Comparison of ENCODE assay signal across 1 cellular context in genomic region chr17:38561416-38562214, GRCh38.
TF ChIP-seq lines count a peak whose summit lies in the region.

No MANE protein-coding gene starts in this region.

TF ChIP-seq in H1, 55 proteins besides CTCF, POLR2A, EP300 and RAD21:
- no peak for TF ChIP-seq ATF2 (IDR thresholded peaks at IDR 0.05; ENCODE audit: low read length)
- TF ChIP-seq RNF2 (IDR thresholded peaks at IDR 0.05; ENCODE audit: borderline replicate concordance, low read depth, low read length, missing control alignments, poor library complexity, severe bottlenecking), result peak; percentile 58
- TF ChIP-seq EZH2 (IDR thresholded peaks at IDR 0.05; ENCODE audit: low read depth, low read length, severe bottlenecking), result peak; percentile 92
- no peak for TF ChIP-seq ZNF274 (IDR thresholded peaks at IDR 0.05; ENCODE audit: borderline replicate concordance, extremely low read depth, low read length)
- TF ChIP-seq CTBP2 (IDR thresholded peaks at IDR 0.05; ENCODE audit: borderline replicate concordance, insufficient read depth, insufficient read length, low read length), result no peak
- TF ChIP-seq SP4 (IDR thresholded peaks at IDR 0.05; ENCODE audit: low read length), result no peak
- 0 out of 2 replicates have a peak, but pooled peaks have one; percentile 32 for TF ChIP-seq GABPA (IDR thresholded peaks at IDR 0.05; ENCODE audit: borderline replicate concordance, insufficient read depth, low read length)
- no peak for TF ChIP-seq YY1 (IDR thresholded peaks at IDR 0.05; ENCODE audit: low read depth, low read length)
- TF ChIP-seq KDM5A (IDR thresholded peaks at IDR 0.05; ENCODE audit: low read length), result no peak
- no peak for TF ChIP-seq HDAC2 (IDR thresholded peaks at IDR 0.05; ENCODE audit: borderline replicate concordance in 1 of 2, low read depth in 2 of 2, low read length in 2 of 2)
- TF ChIP-seq SIRT6 (IDR thresholded peaks at IDR 0.05; ENCODE audit: low read length), result no peak
- TF ChIP-seq, protein P1, sequence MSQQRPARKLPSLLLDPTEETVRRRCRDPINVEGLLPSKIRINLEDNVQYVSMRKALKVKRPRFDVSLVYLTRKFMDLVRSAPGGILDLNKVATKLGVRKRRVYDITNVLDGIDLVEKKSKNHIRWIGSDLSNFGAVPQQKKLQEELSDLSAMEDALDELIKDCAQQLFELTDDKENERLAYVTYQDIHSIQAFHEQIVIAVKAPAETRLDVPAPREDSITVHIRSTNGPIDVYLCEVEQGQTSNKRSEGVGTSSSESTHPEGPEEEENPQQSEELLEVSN (IDR thresholded peaks at IDR 0.05), result peak; percentile 42; the same call in 1 of the 2 replicates
- no peak for TF ChIP-seq NANOG (IDR thresholded peaks at IDR 0.05; ENCODE audit: insufficient read depth, low read depth, low read length, poor library complexity, severe bottlenecking)
- peak; percentile 33 for TF ChIP-seq KDM4A (IDR thresholded peaks at IDR 0.05; ENCODE audit: low read depth, low read length, severe bottlenecking)
- no peak for TF ChIP-seq BCL11A (IDR thresholded peaks at IDR 0.05; ENCODE audit: low read depth in 2 of 2, low read length in 2 of 2)
- no peak for TF ChIP-seq HDAC6 (IDR thresholded peaks at IDR 0.05; ENCODE audit: low read depth, low read length)
- no peak for TF ChIP-seq CREB1 (IDR thresholded peaks at IDR 0.05)
- TF ChIP-seq TAF7 (optimal IDR thresholded peaks at IDR 0.05; ENCODE audit: borderline replicate concordance, low read depth, low read length), result no peak
- TF ChIP-seq CBX8 (IDR thresholded peaks at IDR 0.05; ENCODE audit: borderline replicate concordance, low read depth, low read length), result no peak
- TF ChIP-seq BACH1 (IDR thresholded peaks at IDR 0.05; ENCODE audit: low read length), result no peak
- TF ChIP-seq GTF2F1 (IDR thresholded peaks at IDR 0.05; ENCODE audit: borderline replicate concordance, low read depth, low read length), result no peak
- no peak for TF ChIP-seq CBX5 (IDR thresholded peaks at IDR 0.05; ENCODE audit: low read depth, low read length)
- TF ChIP-seq SUZ12 (IDR thresholded peaks at IDR 0.05; ENCODE audit: low read length), result peak; percentile 94
- no peak for TF ChIP-seq CHD1 (IDR thresholded peaks at IDR 0.05; ENCODE audit: low read depth, low read length)
- TF ChIP-seq, protein P2, sequence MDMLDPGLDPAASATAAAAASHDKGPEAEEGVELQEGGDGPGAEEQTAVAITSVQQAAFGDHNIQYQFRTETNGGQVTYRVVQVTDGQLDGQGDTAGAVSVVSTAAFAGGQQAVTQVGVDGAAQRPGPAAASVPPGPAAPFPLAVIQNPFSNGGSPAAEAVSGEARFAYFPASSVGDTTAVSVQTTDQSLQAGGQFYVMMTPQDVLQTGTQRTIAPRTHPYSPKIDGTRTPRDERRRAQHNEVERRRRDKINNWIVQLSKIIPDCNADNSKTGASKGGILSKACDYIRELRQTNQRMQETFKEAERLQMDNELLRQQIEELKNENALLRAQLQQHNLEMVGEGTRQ (IDR thresholded peaks at IDR 0.05; ENCODE audit: low read length), result no peak
- TF ChIP-seq, protein P3, sequence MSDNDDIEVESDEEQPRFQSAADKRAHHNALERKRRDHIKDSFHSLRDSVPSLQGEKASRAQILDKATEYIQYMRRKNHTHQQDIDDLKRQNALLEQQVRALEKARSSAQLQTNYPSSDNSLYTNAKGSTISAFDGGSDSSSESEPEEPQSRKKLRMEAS (IDR thresholded peaks at IDR 0.05), result peak; percentile 41; the same call in 1 of the 2 replicates
- no peak for TF ChIP-seq SP2 (IDR thresholded peaks at IDR 0.05; ENCODE audit: low read length)
- TF ChIP-seq POLR2AphosphoS5 (IDR thresholded peaks at IDR 0.05; ENCODE audit: low read depth, low read length), result no peak
- no peak for TF ChIP-seq SAP30 (IDR thresholded peaks at IDR 0.05; ENCODE audit: insufficient read depth, insufficient replicate concordance, low read length)
- no peak for TF ChIP-seq SP1 (IDR thresholded peaks at IDR 0.05; ENCODE audit: low read depth, low read length)
